ENCODE assay signal across 27 cellular contexts in the genomic region with DNA sequence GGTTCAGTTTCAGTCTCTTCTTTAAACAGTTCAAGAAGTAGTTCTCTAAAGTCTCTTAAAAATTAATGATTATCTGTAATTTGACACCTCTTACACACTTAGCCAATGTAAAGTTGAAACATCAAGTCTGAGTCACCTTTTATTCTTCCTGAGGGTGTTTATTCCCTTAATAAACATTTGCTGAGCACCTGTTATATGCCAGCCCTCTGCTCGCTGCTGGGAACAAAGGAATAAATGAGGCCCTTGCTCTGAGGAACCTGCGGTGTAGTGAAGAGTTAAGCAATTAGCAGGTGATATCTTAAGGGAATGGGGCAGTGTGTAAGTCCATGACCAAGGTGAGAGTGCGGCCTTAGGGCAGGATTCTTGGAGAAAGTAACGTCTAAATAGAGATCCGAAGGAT. TPM values are rescaled to one million over a fixed set of nuclear protein-coding genes. Genes with fewer than 3 reads are reported as not detected.
"Had no signal": no experiment of that assay in that cellular context is flagged by ENCODE, and none has a peak within 500 bp of the region (broad histone marks: within the 10 kb centered on the region; RNA-seq: fewer than 3 reads in every experiment).

No MANE protein-coding gene starts in this region.

- H3K27ac ChIP-seq: adrenal gland, ascending aorta, brain microvascular endothelial cell, colonic mucosa, dorsolateral prefrontal cortex, esophagus squamous epithelium, gastroesophageal sphincter, heart right ventricle, right lobe of liver, skin epidermis, thyroid gland had no signal

- H3K27me3 ChIP-seq: ascending aorta, colonic mucosa, right lobe of liver, thyroid gland had no signal

- H3K4me1 ChIP-seq: right lobe of liver, thyroid gland had no signal

- H3K4me3 Mint-ChIP-seq: activated naive CD8-positive, alpha-beta T cell; activated T-cell treated with anti-CD3 and anti-CD28 coated beads, Interleukin-2, amount 50 U/mL, for 24 hours; activated T-helper 17 cell treated with anti-CD3 and anti-CD28 coated beads, Interleukin-2, amount 50 U/mL, for 72 hours; central memory CD8-positive, alpha-beta T cell; effector memory CD8-positive, alpha-beta T cell; nephron; stimulated activated naive CD8-positive, alpha-beta T cell treated with anti-CD3 and anti-CD28 coated beads, Interleukin-15, Interleukin-2, amounts not matched to agents 100 ng/mL and 50 ng/mL, for 24 hours had no signal

- H3K4me3 ChIP-seq: adrenal gland, ascending aorta, colonic mucosa, dorsolateral prefrontal cortex, esophagus squamous epithelium, gastroesophageal sphincter, heart right ventricle, right lobe of liver, skin epidermis, thyroid gland had no signal

- H3K36me3 ChIP-seq: adrenal gland, ascending aorta, brain microvascular endothelial cell, colonic mucosa, esophagus squamous epithelium, gastroesophageal sphincter, heart right ventricle, right lobe of liver, thyroid gland had no signal

- FAIRE-seq: keratinocyte had no signal

- H3K27ac Mint-ChIP-seq: activated naive CD8-positive, alpha-beta T cell; activated T-cell treated with anti-CD3 and anti-CD28 coated beads, Interleukin-2, amount 50 U/mL, for 24 hours; activated T-helper 17 cell treated with anti-CD3 and anti-CD28 coated beads, Interleukin-2, amount 50 U/mL, for 72 hours; effector memory CD8-positive, alpha-beta T cell; nephron; stimulated activated naive CD8-positive, alpha-beta T cell treated with anti-CD3 and anti-CD28 coated beads, Interleukin-15, Interleukin-2, amounts not matched to agents 100 ng/mL and 50 ng/mL, for 24 hours had no signal

- H3K9me3 Mint-ChIP-seq: activated T-cell treated with anti-CD3 and anti-CD28 coated beads, Interleukin-2, amount 50 U/mL, for 24 hours; activated T-helper 17 cell treated with anti-CD3 and anti-CD28 coated beads, Interleukin-2, amount 50 U/mL, for 72 hours; central memory CD8-positive, alpha-beta T cell; effector memory CD8-positive, alpha-beta T cell; nephron had no signal

- DNase-seq: activated CD8-positive, alpha-beta memory T cell treated with anti-CD3 and anti-CD28 coated beads for 24 hours; activated CD8-positive, alpha-beta memory T cell treated with anti-CD3 and anti-CD28 coated beads, Interleukin-2, amount 50 U/mL, for 4 hours; activated naive CD4-positive, alpha-beta T cell; activated T-cell treated with anti-CD3 and anti-CD28 coated beads, Interleukin-2, amount 50 U/mL, for 24 hours; adrenal gland; brain microvascular endothelial cell; colonic mucosa; dorsolateral prefrontal cortex; effector memory CD8-positive, alpha-beta T cell; esophagus squamous epithelium; heart right ventricle; right lobe of liver; stimulated activated CD4-positive, alpha-beta T cell treated with anti-CD3 and anti-CD28 coated beads, Interleukin-1b, Interleukin-23, amount 100 ng/mL, for 48 hours; substantia nigra; T-helper 9 cell; thyroid gland had no signal

- H3K9me3 ChIP-seq: adrenal gland, ascending aorta, colonic mucosa, esophagus squamous epithelium, gastroesophageal sphincter, right lobe of liver, thyroid gland had no signal

- ATAC-seq: activated T-helper 17 cell treated with anti-CD3 and anti-CD28 coated beads, Interleukin-2, amount 50 U/mL, for 72 hours; effector memory CD8-positive, alpha-beta T cell; gastroesophageal sphincter; heart right ventricle; left lobe of liver; right lobe of liver had no signal

RNA-seq across cellular contexts. Expression of a gene that starts 5.2 kb away (rescaled TPM):
- total RNA-seq: T-helper 1 cell treated with Interleukin-12 subunit alpha and Interleukin-12 subunit beta and Interleukin-4 antibody, amounts not matched to agents 30 ng/mL and 1 ng/mL, for 36 hours had no signal
- polyA plus RNA-seq: keratinocyte had no signal
